In the genomic region with DNA sequence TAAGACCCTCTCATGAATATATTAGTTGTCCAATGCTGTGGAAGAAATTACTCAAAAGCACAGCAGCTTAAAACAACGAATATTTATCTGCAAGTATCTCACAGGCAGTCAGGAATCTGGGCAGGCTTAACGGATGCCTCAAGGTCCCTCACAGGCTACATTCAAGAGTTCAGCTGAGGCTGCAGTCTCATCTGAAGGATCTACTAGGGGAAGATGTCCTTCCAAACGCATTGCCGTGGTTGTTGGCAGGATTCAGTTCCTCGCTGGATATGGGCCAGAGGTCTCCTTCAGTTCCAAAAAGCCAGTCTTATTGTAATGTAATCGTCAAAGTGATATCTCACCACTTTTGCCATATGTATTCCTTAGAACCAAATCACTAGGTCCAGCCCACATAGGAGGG, we compare ENCODE assay signal across 15 cellular contexts.
DNase-seq lines count a peak whose midpoint lies in the region; ATAC-seq and TF ChIP-seq lines count a peak whose summit lies in the region.
"Had no signal": no experiment of that assay in that cellular context is flagged by ENCODE, and none has a peak within 500 bp of the region (broad histone marks: within the 10 kb centered on the region; RNA-seq: fewer than 3 reads in every experiment).

No MANE protein-coding gene starts in this region.

- ATAC-seq in Right ventricle myocardium superior (ENCODE audit: poor library complexity): peak; percentile 47
- no peak for ATAC-seq in GM21723 (IDR thresholded peaks at IDR 0.05; ENCODE audit: unreplicated experiment)
- no peak for ATAC-seq in HG02852 (IDR thresholded peaks at IDR 0.05; ENCODE audit: unreplicated experiment)

- WGBS in sigmoid colon, 2 donors: 77 to 79% methylated on average over 6 of the region's 6 CpGs

- H3K4me3 ChIP-seq in sigmoid colon: no peak overlapping the region
- H3K4me3 ChIP-seq: BLaER1 treated with 17β-estradiol and CSF1 and Interleukin-3, amounts not matched to agents 10 nM and 100 nM; HAP-1; SJSA1 had no signal

- no peaks in the 10 kb centered on the region for H3K9me3 ChIP-seq in sigmoid colon
- H3K9me3 ChIP-seq: HAP-1, SJSA1 had no signal

- TF ChIP-seq POLR2A in sigmoid colon (IDR thresholded peaks at IDR 0.05): no peak

- no peaks in the 10 kb centered on the region for H3K36me3 ChIP-seq in sigmoid colon
- H3K36me3 ChIP-seq: BLaER1 treated with 17β-estradiol and CSF1 and Interleukin-3, amounts not matched to agents 10 nM and 100 nM; HAP-1; SJSA1 had no signal

- peaks cover 0 to 10% (median 3%) of the 10 kb centered on the region in 4 donors for H3K4me1 ChIP-seq in sigmoid colon
- H3K4me1 ChIP-seq: HAP-1, SJSA1 had no signal

- TF ChIP-seq CTCF in sigmoid colon (IDR thresholded peaks at IDR 0.05): no peak

- DNase-seq in Right ventricle myocardium superior: no peak
- no peak for DNase-seq in cardiac septum (ENCODE audit: low spot score)
- no peak for DNase-seq in epithelial cell of prostate (ENCODE audit: low read depth, low spot score)
- DNase-seq in iris pigment epithelial cell (ENCODE audit: low read depth): peak; percentile 35
- DNase-seq in sigmoid colon: no peak
- DNase-seq: DMS79 treated with DMSO at 0.1 percent for 48 hours; NCI-H1105 treated with DMSO at 0.1 percent for 48 hours; NCI-H187; NCI-H526 treated with DMSO at 0.1 percent for 48 hours; NK-92 treated with Interleukin-12 subunit alpha and Interleukin-12 subunit beta, amount 100 ng/mL, for 24 hours had no signal

- H3K27me3 ChIP-seq in sigmoid colon: no peaks in the 10 kb centered on the region
- H3K27me3 ChIP-seq: BLaER1 treated with 17β-estradiol and CSF1 and Interleukin-3, amounts not matched to agents 10 nM and 100 nM; SJSA1 had no signal

- H3K27ac ChIP-seq in epithelial cell of prostate (peak overlapping the region; percentile 56), sigmoid colon (no peak overlapping the region)
- H3K27ac ChIP-seq: BLaER1 treated with 17β-estradiol and CSF1 and Interleukin-3, amounts not matched to agents 10 nM and 100 nM; SJSA1 had no signal

- intact Hi-C loops in Right ventricle myocardium superior (cut with DNase I) (no loop called here), cardiac septum (cut with DNase I) (no loop called here), sigmoid colon (cut with DNase I) (no loop called here)

- no peak for TF ChIP-seq EP300 in sigmoid colon (IDR thresholded peaks at IDR 0.05)
